Comparison of ENCODE assay signal across 22 cellular contexts in genomic region chrX:34338046-34338445, GRCh38.
DNase-seq lines count a peak whose midpoint lies in the region; ATAC-seq, FAIRE-seq and TF ChIP-seq lines count a peak whose summit lies in the region.
"Had no signal": no experiment of that assay in that cellular context is flagged by ENCODE, and none has a peak within 500 bp of the region (broad histone marks: within the 10 kb centered on the region; RNA-seq: fewer than 3 reads in every experiment).

No MANE protein-coding gene starts in this region.

- no peaks in the 10 kb centered on the region for H3K4me1 Mint-ChIP-seq in natural killer cell
- H3K4me1 Mint-ChIP-seq: IgD-negative memory B cell had no signal

- H3K9me3 Mint-ChIP-seq in natural killer cell: peaks cover 5 to 6% of the 10 kb centered on the region in 2 donors
- H3K9me3 Mint-ChIP-seq: IgD-negative memory B cell had no signal

- H3K27me3 Mint-ChIP-seq in natural killer cell (ENCODE audit: low read depth in 2 of 2): no peaks in the 10 kb centered on the region
- H3K27me3 Mint-ChIP-seq: CD4-positive, alpha-beta T cell; IgD-negative memory B cell had no signal

- POLR2A ChIA-PET in HepG2 (lab: Yijun Ruan, JAX): no interaction called here
- POLR2A ChIA-PET in K562 (lab: Yijun Ruan, JAX): no interaction called here

- CTCF ChIA-PET in HepG2 (lab: Yijun Ruan, JAX; ENCODE audit: low intra/inter-chr PET ratio, low total read pairs): no interaction called here
- CTCF ChIA-PET in K562 (lab: Yijun Ruan, JAX; ENCODE audit: low intra/inter-chr PET ratio): no interaction called here

- H3K79me2 ChIP-seq in HepG2 (ENCODE audit: insufficient read depth, low read length) (no peaks in the 10 kb centered on the region), K562 (ENCODE audit: control insufficient read depth, insufficient read depth, low read length) (no peaks in the 10 kb centered on the region)

- no peaks in the 10 kb centered on the region for H3K4me1 ChIP-seq in HepG2 (ENCODE audit: insufficient read depth, low read length)
- peaks cover 0 to 16% (median 5%) of the 10 kb centered on the region in 4 donors for H3K4me1 ChIP-seq in right lobe of liver
- H3K4me1 ChIP-seq in K562 (replicated peaks in 1 of 2; ENCODE audit: control insufficient read depth in 2 of 2, insufficient read depth in 2 of 2, low read length in 2 of 2): no peaks in the 10 kb centered on the region
- H3K4me1 ChIP-seq in kidney (ENCODE audit: control insufficient read depth in 1 of 2, insufficient read depth in 1 of 2, low read depth in 1 of 2, low read length in 2 of 2): no peaks in the 10 kb centered on the region

- TF ChIP-seq EP300 in HepG2 (IDR thresholded peaks at IDR 0.05; ENCODE audit: low read depth in 2 of 2, low read length in 2 of 2): no peak
- TF ChIP-seq EP300 in HepG2 (CRISPR knock-in tag; IDR thresholded peaks at IDR 0.05; ENCODE audit: borderline replicate concordance): no peak
- no peak for TF ChIP-seq EP300 in K562 (IDR thresholded peaks at IDR 0.05; ENCODE audit: low read length)

- TF ChIP-seq RAD21 in HepG2 (CRISPR knock-in tag; IDR thresholded peaks at IDR 0.05): no peak
- TF ChIP-seq RAD21 in K562 (CRISPR knock-in tag; conservative IDR thresholded peaks at IDR 0.05 in 1 of 2, IDR thresholded peaks at IDR 0.05 in 1 of 2): no peak

- no peaks in the 10 kb centered on the region for H3K9me1 ChIP-seq in K562 (ENCODE audit: control insufficient read depth, insufficient read depth, low read length)

- DNase-seq in HepG2 (ENCODE audit: low spot score): no peak
- no peak for DNase-seq in right lobe of liver
- no peak for DNase-seq in K562 (ENCODE audit: extremely low read depth in 1 of 4, low spot score in 3 of 4)
- no peak for DNase-seq in kidney
- DNase-seq in glomerular visceral epithelial cell (ENCODE audit: extremely low spot score): no peak
- no peak for DNase-seq in natural killer cell
- DNase-seq in DMS 273 (lab: John Stamatoyannopoulos, UW; ENCODE audit: unreplicated experiment): no peak
- DNase-seq: AML-193; Calu3; CD4-positive, alpha-beta T cell; DMS 273 treated with DMSO at 0.1 percent for 48 hours; DMS53; DND-41; EL; GOT3; H9; Kasumi-1; KG1 had no signal

- intact Hi-C loops in HepG2 (cut with micrococcal nuclease; ENCODE audit: unreplicated experiment) (no loop called here), right lobe of liver (cut with DNase I) (no loop called here), K562 (cut with micrococcal nuclease) (no loop called here), kidney (cut with DNase I) (no loop called here), natural killer cell (cut with micrococcal nuclease) (no loop called here)

- H3K9me3 ChIP-seq in HepG2 (ENCODE audit: low read length): no peaks in the 10 kb centered on the region
- H3K9me3 ChIP-seq in right lobe of liver: no peaks in the 10 kb centered on the region
- no peaks in the 10 kb centered on the region for H3K9me3 ChIP-seq in K562 (replicated peaks; ENCODE audit: control insufficient read depth, insufficient read depth, low read depth, low read length)
- H3K9me3 ChIP-seq in kidney (ENCODE audit: control insufficient read depth in 1 of 2, low read length in 2 of 2): no peaks in the 10 kb centered on the region

- in situ Hi-C loops in HepG2 (cut with HindIII; ENCODE audit: extremely low pct_ligation_motif_present, low pct_unique_long_range_greater_than_20kb): no loop called here
- in situ Hi-C loops in K562 (cut with MboI): no loop called here

- ATAC-seq in HepG2 (no peak), right lobe of liver (no peak), K562 (no peak), natural killer cell (no peak)
- ATAC-seq: GM12878 had no signal

- BruUV-seq in HepG2 (replicated peaks; lab: Mats Ljungman, UMichigan) (no TSS peak), K562 (replicated peaks; lab: Mats Ljungman, UMichigan) (no TSS peak)

- H4K20me1 ChIP-seq in HepG2 (ENCODE audit: insufficient read depth, low read length) (no peaks in the 10 kb centered on the region), K562 (replicated peaks; ENCODE audit: control insufficient read depth, insufficient read depth, low read length) (no peaks in the 10 kb centered on the region)

- H3K36me3 Mint-ChIP-seq in natural killer cell: no peaks in the 10 kb centered on the region
- H3K36me3 Mint-ChIP-seq: IgD-negative memory B cell had no signal

- no peak for TF ChIP-seq POLR2A in HepG2 (IDR thresholded peaks at IDR 0.05; ENCODE audit: insufficient read depth in 1 of 2, low read depth in 2 of 2, low read length in 2 of 2)
- no peak for TF ChIP-seq POLR2A in right lobe of liver (IDR thresholded peaks at IDR 0.05)
- TF ChIP-seq POLR2A in K562 (conservative IDR thresholded peaks at IDR 0.05): no peak

- FAIRE-seq in HepG2 (lab: Jason Lieb, UNC) (no peak), K562 (lab: Jason Lieb, UNC) (no peak), kidney (lab: Jason Lieb, UNC) (peak; percentile 96)
- FAIRE-seq: GM12878 had no signal

- H3K36me3 ChIP-seq in HepG2 (replicated peaks in 1 of 2; ENCODE audit: control insufficient read depth in 1 of 2, insufficient read depth in 2 of 2, low read length in 2 of 2) (no peaks in the 10 kb centered on the region), right lobe of liver (no peaks in the 10 kb centered on the region), K562 (ENCODE audit: control insufficient read depth, insufficient read depth, low read length) (no peaks in the 10 kb centered on the region), kidney (ENCODE audit: control insufficient read depth in 1 of 2, insufficient read depth in 2 of 2, low read length in 2 of 2) (no peaks in the 10 kb centered on the region)

- H2AFZ ChIP-seq in HepG2 (ENCODE audit: low read length) (no peak overlapping the region), K562 (ENCODE audit: low read depth, low read length) (no peak overlapping the region)

- no peak overlapping the region for H3K4me2 ChIP-seq in HepG2 (ENCODE audit: low read depth, low read length)
- H3K4me2 ChIP-seq in K562 (ENCODE audit: insufficient read depth, low read length): no peak overlapping the region

- no peak overlapping the region for H3K4me3 Mint-ChIP-seq in natural killer cell
- H3K4me3 Mint-ChIP-seq: CD4-positive, alpha-beta T cell; H9; IgD-negative memory B cell had no signal

- H3K27me3 ChIP-seq in HepG2 (ENCODE audit: control insufficient read depth in 1 of 2, insufficient read depth in 2 of 2, low read length in 2 of 2) (no peaks in the 10 kb centered on the region), right lobe of liver (no peaks in the 10 kb centered on the region), K562 (ENCODE audit: control insufficient read depth in 2 of 2, insufficient read depth in 2 of 2, low read length in 2 of 2) (no peaks in the 10 kb centered on the region)

- TF ChIP-seq CTCF in HepG2 (CRISPR knock-in tag; IDR thresholded peaks at IDR 0.05): no peak
- TF ChIP-seq CTCF in right lobe of liver (IDR thresholded peaks at IDR 0.05): no peak
- no peak for TF ChIP-seq CTCF in K562 (IDR thresholded peaks at IDR 0.05 in 2 of 3, conservative IDR thresholded peaks at IDR 0.05 in 1 of 3; ENCODE audit: insufficient read depth in 2 of 3, low read depth in 1 of 3, low read length in 3 of 3)
- no peak for TF ChIP-seq CTCF in kidney (IDR thresholded peaks at IDR 0.05; ENCODE audit: borderline replicate concordance, extremely low read depth, insufficient read depth)
- TF ChIP-seq CTCF in natural killer cell (IDR thresholded peaks at IDR 0.05): no peak

- H3K9ac ChIP-seq in HepG2 (ENCODE audit: insufficient read depth, low read depth, low read length): no peak overlapping the region
- no peak overlapping the region for H3K9ac ChIP-seq in K562 (ENCODE audit: insufficient read depth in 1 of 2, low read depth in 2 of 2, low read length in 2 of 2)
- no peak overlapping the region for H3K9ac ChIP-seq in kidney (ENCODE audit: low read length in 2 of 2)

- H3K27ac ChIP-seq in HepG2 (ENCODE audit: extremely low read length, insufficient read depth, low read length): no peak overlapping the region
- H3K27ac ChIP-seq in right lobe of liver: no peak overlapping the region
- H3K27ac ChIP-seq in K562 (ENCODE audit: extremely low read depth, low read depth, low read length): no peak overlapping the region
- no peak overlapping the region for H3K27ac ChIP-seq in kidney (ENCODE audit: low read depth in 2 of 2, low read length in 2 of 2)
- H3K27ac ChIP-seq: 22Rv1, C4-2B had no signal

- H3K4me3 ChIP-seq in HepG2 (replicated peaks in 1 of 3; ENCODE audit: insufficient read depth in 1 of 3, low read depth in 2 of 3, low read length in 3 of 3) (no peak overlapping the region), right lobe of liver (no peak overlapping the region), K562 (no peak overlapping the region), kidney (ENCODE audit: low read length in 2 of 2) (no peak overlapping the region)
- H3K4me3 ChIP-seq: GM12878 had no signal

- H3K27ac Mint-ChIP-seq in natural killer cell: no peak overlapping the region
- H3K27ac Mint-ChIP-seq: CD4-positive, alpha-beta T cell; H9 had no signal

TF ChIP-seq in HepG2, 621 proteins besides CTCF, POLR2A, EP300 and RAD21 (continues in another document):
- TF ChIP-seq ZNF121 (CRISPR knock-in tag; IDR thresholded peaks at IDR 0.05): no peak
- TF ChIP-seq IRF1 (CRISPR knock-in tag; IDR thresholded peaks at IDR 0.05; ENCODE audit: low read depth): no peak
- TF ChIP-seq MAFF (IDR thresholded peaks at IDR 0.05; ENCODE audit: low read depth, low read length): peak; percentile 93

TF ChIP-seq in K562, 482 proteins besides CTCF, POLR2A, EP300 and RAD21:
- TF ChIP-seq ZNF124 (CRISPR knock-in tag; IDR thresholded peaks at IDR 0.05) (no peak), PRMT5 (CRISPR knock-in tag; IDR thresholded peaks at IDR 0.05) (no peak), MTA2 (IDR thresholded peaks at IDR 0.05; ENCODE audit: low read depth) (no peak), MAFF (IDR thresholded peaks at IDR 0.05; ENCODE audit: low read length) (peak; percentile 81), MAFG (tag; conservative IDR thresholded peaks at IDR 0.05) (peak; percentile 59), ZNF316 (IDR thresholded peaks at IDR 0.05) (peak; percentile 67), ZNF511 (CRISPR knock-in tag; IDR thresholded peaks at IDR 0.05) (no peak), MAFK (IDR thresholded peaks at IDR 0.05; ENCODE audit: low read length) (peak; percentile 89)
- TF ChIP-seq, protein P1, sequence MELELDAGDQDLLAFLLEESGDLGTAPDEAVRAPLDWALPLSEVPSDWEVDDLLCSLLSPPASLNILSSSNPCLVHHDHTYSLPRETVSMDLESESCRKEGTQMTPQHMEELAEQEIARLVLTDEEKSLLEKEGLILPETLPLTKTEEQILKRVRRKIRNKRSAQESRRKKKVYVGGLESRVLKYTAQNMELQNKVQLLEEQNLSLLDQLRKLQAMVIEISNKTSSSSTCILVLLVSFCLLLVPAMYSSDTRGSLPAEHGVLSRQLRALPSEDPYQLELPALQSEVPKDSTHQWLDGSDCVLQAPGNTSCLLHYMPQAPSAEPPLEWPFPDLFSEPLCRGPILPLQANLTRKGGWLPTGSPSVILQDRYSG (tag; conservative IDR thresholded peaks at IDR 0.05; ENCODE audit: low read depth): no peak

Comparison
In these comparisons a context has a peak if more than half of its experiments do, and no peak if none do; other contexts are left out.
1. Of the 241 proteins assayed by ChIP-seq in both HepG2 and K562: peak only in HepG2: none; only in K562: MAFG; in both: MAFF and MAFK; in neither: 238.